In the genomic region with DNA sequence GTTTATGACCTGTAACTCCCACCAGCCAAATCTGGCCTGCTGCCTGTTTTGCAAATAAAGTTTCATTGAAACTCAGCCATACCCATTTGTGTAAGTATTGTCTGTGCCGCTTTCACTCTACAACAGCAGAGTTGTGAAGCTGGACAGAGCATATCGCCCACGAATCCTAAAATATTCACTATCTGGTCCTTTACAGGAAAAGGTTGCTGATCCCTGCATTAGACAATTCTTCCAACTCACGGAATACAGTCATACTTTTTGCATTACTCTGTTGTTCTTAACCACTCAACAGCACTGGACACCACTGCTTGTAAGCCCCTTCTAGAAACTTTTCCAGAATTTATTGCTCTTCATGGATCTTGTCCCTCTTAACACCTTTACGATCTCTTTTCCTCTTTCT, we compare ENCODE assay signal across 18 cellular contexts.
DNase-seq lines count a peak whose midpoint lies in the region; FAIRE-seq and TF ChIP-seq lines count a peak whose summit lies in the region.
"Had no signal": no experiment of that assay in that cellular context is flagged by ENCODE, and none has a peak within 500 bp of the region (broad histone marks: within the 10 kb centered on the region; RNA-seq: fewer than 3 reads in every experiment).

No MANE protein-coding gene starts in this region.

- H3K79me2 ChIP-seq in endothelial cell of umbilical vein (ENCODE audit: control insufficient read depth, insufficient read depth, low read length), result no peaks in the 10 kb centered on the region

- POLR2A ChIA-PET in endothelial cell of umbilical vein (lab: Charles Lee), result no interaction called here

- dilution Hi-C loops in endothelial cell of umbilical vein (cut with MboI; ENCODE audit: extremely low pct_ligation_motif_present, low sequenced_read_pairs), result no loop called here

- no peak overlapping the region for H3K9ac ChIP-seq in endothelial cell of umbilical vein (replicated peaks; ENCODE audit: extremely low read depth, insufficient read depth, low read length)

- no peaks in the 10 kb centered on the region for H3K9me3 ChIP-seq in endothelial cell of umbilical vein (replicated peaks; ENCODE audit: control insufficient read depth, insufficient read depth, low read length)
- H3K9me3 ChIP-seq: HAP-1 had no signal

- H3K4me2 ChIP-seq in endothelial cell of umbilical vein (ENCODE audit: insufficient read depth, low read length), result no peak overlapping the region

- no peaks in the 10 kb centered on the region for H3K27me3 ChIP-seq in endothelial cell of umbilical vein (ENCODE audit: control insufficient read depth in 2 of 2, insufficient read depth in 2 of 2, low read length in 2 of 2)

- no peaks in the 10 kb centered on the region for H3K9me1 ChIP-seq in endothelial cell of umbilical vein (replicated peaks; ENCODE audit: control insufficient read depth, extremely low read depth, insufficient read depth, low read length)

- peak; percentile 18 for FAIRE-seq in endothelial cell of umbilical vein (lab: Jason Lieb, UNC)
- FAIRE-seq: GM12892, H54 had no signal

- H3K36me3 ChIP-seq in endothelial cell of umbilical vein (ENCODE audit: control insufficient read depth in 2 of 2, extremely low read depth in 1 of 2, insufficient read depth in 2 of 2, low read length in 2 of 2), result no peaks in the 10 kb centered on the region
- H3K36me3 ChIP-seq: HAP-1 had no signal

- in situ Hi-C loops in astrocyte of the spinal cord (cut with HindIII; ENCODE audit: low sequenced_read_pairs), result no loop called here

- no peaks in the 10 kb centered on the region for H4K20me1 ChIP-seq in endothelial cell of umbilical vein (replicated peaks; ENCODE audit: control insufficient read depth, extremely low read depth, insufficient read depth, low read length)

- no peak overlapping the region for H2AFZ ChIP-seq in endothelial cell of umbilical vein (ENCODE audit: low read depth, low read length)

- CTCF ChIA-PET in endothelial cell of umbilical vein (lab: Charles Lee), result no interaction called here

- DNase-seq in amniotic epithelial cell (ENCODE audit: low read depth), result peak; percentile 40
- DNase-seq in astrocyte of the spinal cord (ENCODE audit: low read depth, low spot score), result peak; percentile 20
- no peak for DNase-seq in endothelial cell of umbilical vein (ENCODE audit: low read depth, low spot score)
- DNase-seq in NCI-H1930 (lab: John Stamatoyannopoulos, UW), result no peak
- no peak for DNase-seq in activated gamma-delta T cell (lab: John Stamatoyannopoulos, UW)
- no peak for DNase-seq in NCI-H524 (lab: John Stamatoyannopoulos, UW)
- DNase-seq: C1 segment of cervical spinal cord; Calu3; CD4-positive, alpha-beta memory T cell; COR-L47; DMS53; DMS79 treated with DMSO at 0.1 percent for 48 hours; GF-D8; GOT3; HFFc6 had no signal

- no peak for TF ChIP-seq CTCF in astrocyte of the spinal cord (IDR thresholded peaks at IDR 0.05; ENCODE audit: low read depth, low read length)
- no peak for TF ChIP-seq CTCF in endothelial cell of umbilical vein (IDR thresholded peaks at IDR 0.05; ENCODE audit: extremely low read depth in 1 of 2, insufficient read depth in 1 of 2, low read depth in 1 of 2, low read length in 2 of 2)

- no peaks in the 10 kb centered on the region for H3K4me1 ChIP-seq in endothelial cell of umbilical vein (ENCODE audit: control insufficient read depth, extremely low read depth, insufficient read depth, low read length)
- H3K4me1 ChIP-seq: HAP-1 had no signal

- no peak overlapping the region for H3K4me3 ChIP-seq in astrocyte of the spinal cord (ENCODE audit: low read depth, low read length)
- no peak overlapping the region for H3K4me3 ChIP-seq in endothelial cell of umbilical vein (replicated peaks in 1 of 3; ENCODE audit: insufficient read depth in 1 of 3, low read depth in 1 of 3, low read length in 3 of 3)
- H3K4me3 ChIP-seq: HAP-1 had no signal

- intact Hi-C loops in endothelial cell of umbilical vein (cut with micrococcal nuclease), result no loop called here

- TF ChIP-seq POLR2A in endothelial cell of umbilical vein (IDR thresholded peaks at IDR 0.05; ENCODE audit: low read depth, low read length), result no peak

- BruUV-seq in endothelial cell of umbilical vein (replicated peaks; lab: Mats Ljungman, UMichigan), result no TSS peak

- no peak overlapping the region for H3K27ac ChIP-seq in endothelial cell of umbilical vein (ENCODE audit: insufficient read depth, low read depth, low read length)

TF ChIP-seq in endothelial cell of umbilical vein, 7 proteins besides CTCF, POLR2A, EP300 and RAD21:
- TF ChIP-seq MYC (IDR thresholded peaks at IDR 0.05; ENCODE audit: low read depth, low read length), result no peak
- TF ChIP-seq GATA2 (IDR thresholded peaks at IDR 0.05; ENCODE audit: insufficient read depth, insufficient read length, low read depth, low read length), result no peak
- TF ChIP-seq, protein P1, sequence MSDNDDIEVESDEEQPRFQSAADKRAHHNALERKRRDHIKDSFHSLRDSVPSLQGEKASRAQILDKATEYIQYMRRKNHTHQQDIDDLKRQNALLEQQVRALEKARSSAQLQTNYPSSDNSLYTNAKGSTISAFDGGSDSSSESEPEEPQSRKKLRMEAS (IDR thresholded peaks at IDR 0.05; ENCODE audit: insufficient read depth, insufficient read length), result no peak
- TF ChIP-seq EZH2 (IDR thresholded peaks at IDR 0.05; ENCODE audit: borderline replicate concordance, low read depth, low read length, severe bottlenecking), result no peak
- TF ChIP-seq POLR2AphosphoS5 (IDR thresholded peaks at IDR 0.05; ENCODE audit: insufficient read depth, low read depth, low read length), result no peak
- TF ChIP-seq FOS (IDR thresholded peaks at IDR 0.05; ENCODE audit: borderline replicate concordance, insufficient read depth, low read length), result no peak
- TF ChIP-seq JUN (IDR thresholded peaks at IDR 0.05; ENCODE audit: borderline replicate concordance, insufficient read depth, insufficient read length, low read depth), result no peak
TF ChIP-seq in endothelial cell of umbilical vein: peak in this region for 0.

Comparison
In these comparisons a context has a peak if more than half of its experiments do, and no peak if none do; other contexts are left out.
1. DNase-seq: peak in amniotic epithelial cell (single experiment) and astrocyte of the spinal cord (single experiment); none in endothelial cell of umbilical vein (single experiment), NCI-H1930 (0 of 2), activated gamma-delta T cell (single experiment) and NCI-H524 (0 of 2).